Comparison of ENCODE assay signal across 8 cellular contexts in genomic region chr6:108074057-108074358, GRCh38. TPM values are rescaled to one million over a fixed set of nuclear protein-coding genes. Genes with fewer than 3 reads are reported as not detected.
DNase-seq lines count a peak whose midpoint lies in the region; ATAC-seq and TF ChIP-seq lines count a peak whose summit lies in the region.

No MANE protein-coding gene starts in this region.

- H3K36me3 ChIP-seq in A673 (ENCODE audit: insufficient read depth, low read length, poor library complexity, severe bottlenecking) (no peaks in the 10 kb centered on the region), HUES48 (ENCODE audit: control insufficient read depth, insufficient read depth, low read length) (no peaks in the 10 kb centered on the region), breast epithelium (no peaks in the 10 kb centered on the region), lung (ENCODE audit: control insufficient read depth in 2 of 2, insufficient read depth in 2 of 2, low read length in 2 of 2) (no peaks in the 10 kb centered on the region), upper lobe of left lung (no peaks in the 10 kb centered on the region)

- no TSS peak for BruUV-seq in A673 (replicated peaks; lab: Mats Ljungman, UMichigan)

- no peaks in the 10 kb centered on the region for H3K4me1 ChIP-seq in A673 (ENCODE audit: insufficient read depth, low read length, poor library complexity, severe bottlenecking)
- peaks cover 28% of the 10 kb centered on the region for H3K4me1 ChIP-seq in HUES48 (ENCODE audit: control insufficient read depth, insufficient read depth, low read length)
- H3K4me1 ChIP-seq in breast epithelium = peaks cover 0 to 8% of the 10 kb centered on the region in 2 donors
- peaks cover 0 to 6% of the 10 kb centered on the region in 2 donors for H3K4me1 ChIP-seq in lung (ENCODE audit: control insufficient read depth in 2 of 2, insufficient read depth in 2 of 2, low read length in 2 of 2)
- H3K4me1 ChIP-seq in upper lobe of left lung = peaks cover 8 to 26% (median 16%) of the 10 kb centered on the region in 4 donors

- ATAC-seq in GM19395 (IDR thresholded peaks at IDR 0.05; ENCODE audit: unreplicated experiment) (peak; percentile 63), lung (ENCODE audit: insufficient read depth, low FRiP score) (no peak), upper lobe of left lung (ENCODE audit: low FRiP score in 2 of 2) (peak; percentile 63 to 67)

- DNase-seq in A673 (ENCODE audit: low spot score) = no peak
- no peak for DNase-seq in breast epithelium (ENCODE audit: low spot score in 2 of 2)
- no peak for DNase-seq in lung (ENCODE audit: low spot score)
- no peak for DNase-seq in upper lobe of left lung
- DNase-seq in DMS 273 treated with DMSO at 0.1 percent for 48 hours (lab: John Stamatoyannopoulos, UW) = no peak
- no peak for DNase-seq in activated gamma-delta T cell treated with Interleukin-2 at 50 U/mL for 16 hours

- H3K27me3 ChIP-seq in A673 (replicated peaks; ENCODE audit: insufficient read depth, low read depth, low read length, poor library complexity) (no peaks in the 10 kb centered on the region), HUES48 (ENCODE audit: control insufficient read depth, insufficient read depth, low read length) (0 out of 2 replicates have a peak, but pooled peaks cover 6% of the 10 kb centered on the region), breast epithelium (no peaks in the 10 kb centered on the region), lung (ENCODE audit: control insufficient read depth, insufficient read depth) (no peaks in the 10 kb centered on the region), upper lobe of left lung (no peaks in the 10 kb centered on the region)

- intact Hi-C loops in A673 (cut with micrococcal nuclease; ENCODE audit: unreplicated experiment) (no loop called here), breast epithelium (cut with DNase I; ENCODE audit: low total_unique reads) (no loop called here)

- CTCF ChIA-PET in A673 (lab: Charles Lee) = no interaction called here

- WGBS in lung, 2 donors = 3% methylated on average over 12 of the region's 12 CpGs
- 0 to 5% methylated on average over 5 to 9 of the region's 12 CpGs for WGBS in upper lobe of left lung, 2 donors

- POLR2A ChIA-PET in A673 (lab: Charles Lee; ENCODE audit: low non-redundant PET) = no interaction called here

- H3K9me3 ChIP-seq in A673 (ENCODE audit: low read depth, low read length, poor library complexity, severe bottlenecking) (no peaks in the 10 kb centered on the region), HUES48 (ENCODE audit: control insufficient read depth, insufficient read depth, low read length) (no peaks in the 10 kb centered on the region), breast epithelium (no peaks in the 10 kb centered on the region), lung (ENCODE audit: control insufficient read depth in 2 of 2, insufficient read depth in 1 of 2, low read length in 1 of 2) (no peaks in the 10 kb centered on the region), upper lobe of left lung (no peaks in the 10 kb centered on the region)

- TF ChIP-seq EP300 in upper lobe of left lung (IDR thresholded peaks at IDR 0.05) = no peak

- H3K9ac ChIP-seq in HUES48 (ENCODE audit: low read depth, low read length) = peak overlapping the region; percentile 73; the same call in 1 of the 2 replicates

- no peak for TF ChIP-seq POLR2A in breast epithelium (IDR thresholded peaks at IDR 0.05)
- no peak for TF ChIP-seq POLR2A in upper lobe of left lung (IDR thresholded peaks at IDR 0.05)

- H3K4me3 ChIP-seq in A673 (ENCODE audit: low read depth, low read length, poor library complexity, severe bottlenecking) (peak overlapping the region; percentile 94), HUES48 (ENCODE audit: low read depth, low read length) (peak overlapping the region; percentile 97), breast epithelium (peak overlapping the region; percentile 95 to 100 (median 97)), lung (peak overlapping the region; percentile 100), upper lobe of left lung (peak overlapping the region; percentile 53 to 97 (median 82))

- TF ChIP-seq CTCF in A673 (conservative IDR thresholded peaks at IDR 0.05; ENCODE audit: low read depth, low read length) (no peak), breast epithelium (IDR thresholded peaks at IDR 0.05) (no peak), lung (IDR thresholded peaks at IDR 0.05; ENCODE audit: control extremely low read depth, extremely low read depth) (no peak), upper lobe of left lung (IDR thresholded peaks at IDR 0.05) (no peak)

- H3K27ac ChIP-seq in A673 (ENCODE audit: low read depth, low read length, poor library complexity, severe bottlenecking) (peak overlapping the region; percentile 7), HUES48 (ENCODE audit: low read depth, low read length) (peak overlapping the region; percentile 80), breast epithelium (peak overlapping the region; percentile 85 to 92), lung (ENCODE audit: low read depth in 1 of 2, low read length in 1 of 2) (peak overlapping the region; percentile 58 to 87), upper lobe of left lung (peak overlapping the region; percentile 68 to 91 (median 87))

RNA-seq across cellular contexts. Expression of gene OSTM1, which starts 0.5 kb away (rescaled TPM):
- total RNA-seq in A673 (2021) (19.7 and 23.8 TPM in 2 replicates), breast epithelium (10 to 100 TPM; 27.1 to 75.2 (median 36.7) TPM), lung (10 to 100 TPM; 18.1 to 64.3 TPM), upper lobe of left lung (10 to 100 TPM; 13.6 to 90.9 (median 49.9) TPM)
- polyA plus RNA-seq in lung = 10 to 100 TPM; 18.9 to 33.0 TPM

Comparison
In these comparisons a context has a peak if more than half of its experiments do, and no peak if none do; other contexts are left out.
1. H3K27ac ChIP-seq: peak in every context shown above with its lines; median percentile 88 in breast epithelium; 87 in upper lobe of left lung; 80 in HUES48; 72 in lung; 7 in A673.